Comparison of ENCODE assay signal across 28 cellular contexts in the genomic region with DNA sequence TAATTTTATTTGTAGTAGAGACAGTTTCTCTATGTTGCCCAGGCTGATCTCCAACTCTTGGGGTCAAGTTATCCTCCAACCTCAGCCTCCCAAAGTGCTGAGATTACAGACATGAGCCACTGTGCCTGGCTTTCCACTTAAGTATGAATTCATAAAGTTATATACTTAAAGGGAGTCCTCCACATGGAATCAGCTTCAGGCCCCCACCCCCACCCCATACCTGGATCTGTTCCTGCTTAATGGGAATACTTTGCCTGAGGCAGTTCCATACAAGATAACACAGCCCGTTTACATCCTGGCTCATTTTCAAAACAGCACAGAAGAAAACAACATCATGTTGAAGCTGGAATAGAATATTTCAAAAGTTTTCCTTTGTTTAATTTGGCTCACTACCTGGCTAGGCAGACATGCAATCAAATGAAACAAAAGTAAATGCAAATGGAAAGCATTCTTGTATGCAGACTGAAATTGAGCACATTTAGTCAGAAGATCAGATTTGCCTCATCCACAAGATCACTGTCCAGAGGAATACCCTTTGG.
DNase-seq lines count a peak whose midpoint lies in the region; ATAC-seq, FAIRE-seq and TF ChIP-seq lines count a peak whose summit lies in the region.
"Had no signal": no experiment of that assay in that cellular context is flagged by ENCODE, and none has a peak within 500 bp of the region (broad histone marks: within the 10 kb centered on the region; RNA-seq: fewer than 3 reads in every experiment).

No MANE protein-coding gene starts in this region.

- no peaks in the 10 kb centered on the region; the same call in 2 of the 3 replicates for H3K36me3 Mint-ChIP-seq in GM23338 (ENCODE audit: low read depth)
- H3K36me3 Mint-ChIP-seq in activated CD4-positive, alpha-beta T cell treated with anti-CD3 and anti-CD28 coated beads for 36 hours (ENCODE audit: low read depth): no peaks in the 10 kb centered on the region
- H3K36me3 Mint-ChIP-seq: activated CD8-positive, alpha-beta memory T cell treated with anti-CD3 and anti-CD28 coated beads, Interleukin-2, amount 10 ng/mL, durations not matched to agents 7 days and 5 days; activated naive CD4-positive, alpha-beta T cell treated with anti-CD3 and anti-CD28 coated beads, Interleukin-2, amount 10 ng/mL, durations not matched to agents 7 days and 5 days; CD4-positive, CD25-positive, alpha-beta regulatory T cell; IgD-negative memory B cell; stimulated activated effector memory CD8-positive, alpha-beta T cell treated with anti-CD3 and anti-CD28 coated beads, Interleukin-12 subunit alpha, Interleukin-12 subunit beta, amount 100 ng/mL, for 72 hours had no signal

- H3K9me2 ChIP-seq in GM23338 (ENCODE audit: insufficient read depth): 0 out of 2 replicates have a peak, but pooled peaks cover 6% of the 10 kb centered on the region
- H3K9me2 ChIP-seq: SK-N-SH had no signal

- DNase-seq in GM23338 (ENCODE audit: low spot score) (no peak), NCI-H69 (lab: John Stamatoyannopoulos, UW) (peak; percentile 90), endothelial cell of umbilical vein (ENCODE audit: low read depth, low spot score) (peak; percentile 6), trophoblast cell (no peak), putamen (ENCODE audit: low spot score) (no peak), SHP77 treated with DMSO at 0.1 percent for 48 hours (lab: John Stamatoyannopoulos, UW) (no peak)
- DNase-seq in activated CD4-positive, alpha-beta T cell treated with anti-CD3 and anti-CD28 coated beads for 36 hours: no peak
- DNase-seq: activated CD4-positive, alpha-beta T cell treated with anti-CD3 and anti-CD28 coated beads, Interleukin-2, amount 10 ng/mL, durations not matched to agents 7 days and 5 days; activated CD8-positive, alpha-beta memory T cell treated with anti-CD3 and anti-CD28 coated beads, Interleukin-2, amount 10 ng/mL, durations not matched to agents 7 days and 5 days; activated naive CD4-positive, alpha-beta T cell treated with anti-CD3 and anti-CD28 coated beads, Interleukin-2, amount 10 ng/mL, durations not matched to agents 7 days and 5 days; amygdala; caudate nucleus; CD4-positive, CD25-positive, alpha-beta regulatory T cell; dermis blood vessel endothelial cell; heart left ventricle; NCI-H1417 treated with DMSO at 0.1 percent for 48 hours; NCI-H2107; NCI-H524 treated with DMSO at 0.1 percent for 48 hours; nucleus accumbens; SK-N-SH; stimulated activated CD4-positive, alpha-beta T cell treated with anti-CD3 and anti-CD28 coated beads, Interleukin-2, amount 100 ng/mL, for 48 hours; T-helper 2 cell had no signal

- no peak overlapping the region for H2AFZ ChIP-seq in GM23338
- no peak overlapping the region for H2AFZ ChIP-seq in endothelial cell of umbilical vein (ENCODE audit: low read depth, low read length)
- no peak overlapping the region for H2AFZ ChIP-seq in trophoblast cell (ENCODE audit: insufficient read depth, low read length, poor library complexity)

- H2BK5ac ChIP-seq in trophoblast cell (ENCODE audit: low read depth, low read length, poor library complexity): no peak overlapping the region

- dilution Hi-C loops in endothelial cell of umbilical vein (cut with MboI; ENCODE audit: extremely low pct_ligation_motif_present, low sequenced_read_pairs): no loop called here

- TF ChIP-seq POLR2A in endothelial cell of umbilical vein (IDR thresholded peaks at IDR 0.05; ENCODE audit: low read depth, low read length): no peak

- peaks cover 80% of the 10 kb centered on the region for H3K79me2 ChIP-seq in GM23338 (replicated peaks; ENCODE audit: insufficient read depth)
- no peaks in the 10 kb centered on the region for H3K79me2 ChIP-seq in endothelial cell of umbilical vein (ENCODE audit: control insufficient read depth, insufficient read depth, low read length)
- no peaks in the 10 kb centered on the region for H3K79me2 ChIP-seq in trophoblast cell (ENCODE audit: control insufficient read depth, insufficient read depth, low read length, poor library complexity)

- H3K14ac ChIP-seq in trophoblast cell (ENCODE audit: low read length): no peak overlapping the region

- H3K4me2 ChIP-seq in GM23338 (peak overlapping the region; percentile 60), endothelial cell of umbilical vein (ENCODE audit: insufficient read depth, low read length) (no peak overlapping the region), trophoblast cell (ENCODE audit: low read length) (peak overlapping the region; percentile 5)
- H3K4me2 ChIP-seq: SK-N-SH, smooth muscle cell had no signal

- H3K27me3 ChIP-seq in GM23338 (ENCODE audit: insufficient read depth) (no peaks in the 10 kb centered on the region), endothelial cell of umbilical vein (ENCODE audit: control insufficient read depth in 2 of 2, insufficient read depth in 2 of 2, low read length in 2 of 2) (no peaks in the 10 kb centered on the region), trophoblast cell (ENCODE audit: insufficient read depth, low read length) (no peaks in the 10 kb centered on the region)
- H3K27me3 ChIP-seq: suprapubic skin had no signal

- no peak overlapping the region for H4K8ac ChIP-seq in trophoblast cell (ENCODE audit: low read depth, low read length)

- H3K4me1 Mint-ChIP-seq in GM23338: peaks cover 90% of the 10 kb centered on the region
- no peaks in the 10 kb centered on the region for H3K4me1 Mint-ChIP-seq in activated CD4-positive, alpha-beta T cell treated with anti-CD3 and anti-CD28 coated beads for 36 hours
- H3K4me1 Mint-ChIP-seq: activated CD4-positive, alpha-beta T cell treated with anti-CD3 and anti-CD28 coated beads, Interleukin-2, amount 10 ng/mL, durations not matched to agents 7 days and 5 days; activated CD8-positive, alpha-beta memory T cell treated with anti-CD3 and anti-CD28 coated beads, Interleukin-2, amount 10 ng/mL, durations not matched to agents 7 days and 5 days; activated naive CD4-positive, alpha-beta T cell treated with anti-CD3 and anti-CD28 coated beads, Interleukin-2, amount 10 ng/mL, durations not matched to agents 7 days and 5 days; CD4-positive, CD25-positive, alpha-beta regulatory T cell; IgD-negative memory B cell; stimulated activated effector memory CD8-positive, alpha-beta T cell treated with anti-CD3 and anti-CD28 coated beads, Interleukin-12 subunit alpha, Interleukin-12 subunit beta, amount 100 ng/mL, for 72 hours had no signal

- peaks cover 3% of the 10 kb centered on the region for H3K79me1 ChIP-seq in trophoblast cell (ENCODE audit: low read length)

- no peak overlapping the region for H2AK5ac ChIP-seq in trophoblast cell (ENCODE audit: low read length)

- H3K4me1 ChIP-seq in GM23338 (ENCODE audit: insufficient read depth) (peaks cover 89% of the 10 kb centered on the region), endothelial cell of umbilical vein (ENCODE audit: control insufficient read depth, extremely low read depth, insufficient read depth, low read length) (no peaks in the 10 kb centered on the region), trophoblast cell (ENCODE audit: control insufficient read depth in 1 of 2, insufficient read depth in 2 of 2, low read length in 2 of 2) (peaks cover 0 to 13% of the 10 kb centered on the region in 2 experiments)
- H3K4me1 ChIP-seq: heart left ventricle, suprapubic skin had no signal

- H3K36me3 ChIP-seq in GM23338 (ENCODE audit: insufficient read depth): no peaks in the 10 kb centered on the region
- no peaks in the 10 kb centered on the region for H3K36me3 ChIP-seq in endothelial cell of umbilical vein (ENCODE audit: control insufficient read depth in 2 of 2, extremely low read depth in 1 of 2, insufficient read depth in 2 of 2, low read length in 2 of 2)
- no peaks in the 10 kb centered on the region for H3K36me3 ChIP-seq in trophoblast cell (ENCODE audit: control insufficient read depth in 1 of 2, insufficient read depth in 2 of 2, low read length in 2 of 2)
- H3K36me3 ChIP-seq: heart left ventricle, suprapubic skin had no signal

- no peak overlapping the region for H3K4ac ChIP-seq in trophoblast cell (ENCODE audit: low read depth, low read length)

- H3K4me3 ChIP-seq in GM23338 (peak overlapping the region; percentile 26; the same call in 1 of the 2 replicates), endothelial cell of umbilical vein (replicated peaks in 1 of 3; ENCODE audit: insufficient read depth in 1 of 3, low read depth in 1 of 3, low read length in 3 of 3) (no peak overlapping the region), trophoblast cell (ENCODE audit: low read depth, low read length) (no peak overlapping the region)
- H3K4me3 ChIP-seq: heart left ventricle, smooth muscle cell, suprapubic skin had no signal

- no peaks in the 10 kb centered on the region for H3K9me1 ChIP-seq in endothelial cell of umbilical vein (replicated peaks; ENCODE audit: control insufficient read depth, extremely low read depth, insufficient read depth, low read length)

- no peak overlapping the region for H3K9ac ChIP-seq in endothelial cell of umbilical vein (replicated peaks; ENCODE audit: extremely low read depth, insufficient read depth, low read length)
- no peak overlapping the region for H3K9ac ChIP-seq in trophoblast cell (ENCODE audit: low read length)
- H3K9ac ChIP-seq: SK-N-SH had no signal

- no peak overlapping the region for H4K91ac ChIP-seq in trophoblast cell (ENCODE audit: low read depth, low read length)

- POLR2A ChIA-PET in endothelial cell of umbilical vein (lab: Charles Lee): no interaction called here
- POLR2A ChIA-PET in activated CD4-positive, alpha-beta T cell treated with anti-CD3 and anti-CD28 coated beads for 36 hours (lab: Charles Lee): no interaction called here

- H3K9me3 ChIP-seq in endothelial cell of umbilical vein (replicated peaks; ENCODE audit: control insufficient read depth, insufficient read depth, low read length) (no peaks in the 10 kb centered on the region), trophoblast cell (ENCODE audit: insufficient read depth, low read depth, low read length) (no peaks in the 10 kb centered on the region)
- H3K9me3 ChIP-seq: heart left ventricle, SK-N-SH, suprapubic skin had no signal

- WGBS in trophoblast cell (ENCODE audit: extremely low coverage, insufficient coverage, insufficient read length): no CpG with 5 or more reads among the region's 1 CpG

- intact Hi-C loops in endothelial cell of umbilical vein (cut with micrococcal nuclease): no loop called here
- intact Hi-C loops in activated CD4-positive, alpha-beta T cell treated with anti-CD3 and anti-CD28 coated beads for 36 hours (cut with DNase I, micrococcal nuclease): no loop called here

- H4K20me1 ChIP-seq in GM23338 (replicated peaks; ENCODE audit: insufficient read depth): no peaks in the 10 kb centered on the region
- H4K20me1 ChIP-seq in endothelial cell of umbilical vein (replicated peaks; ENCODE audit: control insufficient read depth, extremely low read depth, insufficient read depth, low read length): no peaks in the 10 kb centered on the region

- H3K27ac Mint-ChIP-seq in GM23338: peak overlapping the region; percentile 95
- H3K27ac Mint-ChIP-seq in activated CD4-positive, alpha-beta T cell treated with anti-CD3 and anti-CD28 coated beads for 36 hours: no peak overlapping the region
- H3K27ac Mint-ChIP-seq: activated CD4-positive, alpha-beta T cell treated with anti-CD3 and anti-CD28 coated beads, Interleukin-2, amount 10 ng/mL, durations not matched to agents 7 days and 5 days; activated CD8-positive, alpha-beta memory T cell treated with anti-CD3 and anti-CD28 coated beads, Interleukin-2, amount 10 ng/mL, durations not matched to agents 7 days and 5 days; activated naive CD4-positive, alpha-beta T cell treated with anti-CD3 and anti-CD28 coated beads, Interleukin-2, amount 10 ng/mL, durations not matched to agents 7 days and 5 days; CD4-positive, CD25-positive, alpha-beta regulatory T cell; IgD-negative memory B cell; stimulated activated effector memory CD8-positive, alpha-beta T cell treated with anti-CD3 and anti-CD28 coated beads, Interleukin-12 subunit alpha, Interleukin-12 subunit beta, amount 100 ng/mL, for 72 hours had no signal

- no peak for ATAC-seq in GM23338
- ATAC-seq in activated CD4-positive, alpha-beta T cell treated with anti-CD3 and anti-CD28 coated beads for 36 hours: no peak
- ATAC-seq: activated CD8-positive, alpha-beta memory T cell treated with anti-CD3 and anti-CD28 coated beads, Interleukin-2, amount 10 ng/mL, durations not matched to agents 7 days and 5 days; heart left ventricle; stimulated activated effector memory CD8-positive, alpha-beta T cell treated with anti-CD3 and anti-CD28 coated beads, Interleukin-12 subunit alpha, Interleukin-12 subunit beta, amount 100 ng/mL, for 72 hours had no signal

- H4K12ac ChIP-seq in trophoblast cell (ENCODE audit: low read depth, low read length): no peak overlapping the region

- H3K27ac ChIP-seq in GM23338 (ENCODE audit: low read depth) (peak overlapping the region; percentile 80), endothelial cell of umbilical vein (ENCODE audit: insufficient read depth, low read depth, low read length) (no peak overlapping the region), trophoblast cell (ENCODE audit: low read depth, low read length) (peak overlapping the region; percentile 73)
- H3K27ac ChIP-seq: heart left ventricle, suprapubic skin had no signal

- no peak overlapping the region for H3K23ac ChIP-seq in trophoblast cell (ENCODE audit: low read length)

- CTCF ChIA-PET in endothelial cell of umbilical vein (lab: Charles Lee): no interaction called here
- CTCF ChIA-PET in activated CD4-positive, alpha-beta T cell treated with anti-CD3 and anti-CD28 coated beads for 36 hours (lab: Charles Lee): no interaction called here

- TF ChIP-seq CTCF in GM23338 (conservative IDR thresholded peaks at IDR 0.05; ENCODE audit: low read depth in 2 of 2): no peak
- no peak for TF ChIP-seq CTCF in endothelial cell of umbilical vein (IDR thresholded peaks at IDR 0.05; ENCODE audit: extremely low read depth in 1 of 2, insufficient read depth in 1 of 2, low read depth in 1 of 2, low read length in 2 of 2)

- H3K27me3 Mint-ChIP-seq in GM23338 (ENCODE audit: insufficient read depth, low read depth, poor library complexity): peaks cover 14% of the 10 kb centered on the region
- H3K27me3 Mint-ChIP-seq in activated CD4-positive, alpha-beta T cell treated with anti-CD3 and anti-CD28 coated beads for 36 hours: peaks cover 4% of the 10 kb centered on the region
- H3K27me3 Mint-ChIP-seq: activated CD4-positive, alpha-beta T cell treated with anti-CD3 and anti-CD28 coated beads, Interleukin-2, amount 10 ng/mL, durations not matched to agents 7 days and 5 days; activated CD8-positive, alpha-beta memory T cell treated with anti-CD3 and anti-CD28 coated beads, Interleukin-2, amount 10 ng/mL, durations not matched to agents 7 days and 5 days; activated naive CD4-positive, alpha-beta T cell treated with anti-CD3 and anti-CD28 coated beads, Interleukin-2, amount 10 ng/mL, durations not matched to agents 7 days and 5 days; CD4-positive, CD25-positive, alpha-beta regulatory T cell; IgD-negative memory B cell had no signal

- no peak overlapping the region for H3K18ac ChIP-seq in trophoblast cell (ENCODE audit: low read length)

- H3K9me3 Mint-ChIP-seq in GM23338: no peaks in the 10 kb centered on the region
- no peaks in the 10 kb centered on the region for H3K9me3 Mint-ChIP-seq in activated CD4-positive, alpha-beta T cell treated with anti-CD3 and anti-CD28 coated beads for 36 hours (ENCODE audit: low read depth)
- H3K9me3 Mint-ChIP-seq: activated CD4-positive, alpha-beta T cell treated with anti-CD3 and anti-CD28 coated beads, Interleukin-2, amount 10 ng/mL, durations not matched to agents 7 days and 5 days had no signal

- no peaks in the 10 kb centered on the region; the same call in 1 of the 2 replicates for H3F3A ChIP-seq in GM23338 (replicated peaks; ENCODE audit: low read depth)

- H2BK12ac ChIP-seq in trophoblast cell (ENCODE audit: low read length): peak overlapping the region; percentile 27

- BruUV-seq in endothelial cell of umbilical vein (replicated peaks; lab: Mats Ljungman, UMichigan): no TSS peak

- H3K4me3 Mint-ChIP-seq in GM23338: peak overlapping the region; percentile 7; the same call in 1 of the 3 replicates
- H3K4me3 Mint-ChIP-seq in activated CD4-positive, alpha-beta T cell treated with anti-CD3 and anti-CD28 coated beads for 36 hours: no peak overlapping the region
- H3K4me3 Mint-ChIP-seq: activated CD4-positive, alpha-beta T cell treated with anti-CD3 and anti-CD28 coated beads, Interleukin-2, amount 10 ng/mL, durations not matched to agents 7 days and 5 days; activated CD8-positive, alpha-beta memory T cell treated with anti-CD3 and anti-CD28 coated beads, Interleukin-2, amount 10 ng/mL, durations not matched to agents 7 days and 5 days; activated naive CD4-positive, alpha-beta T cell treated with anti-CD3 and anti-CD28 coated beads, Interleukin-2, amount 10 ng/mL, durations not matched to agents 7 days and 5 days; CD4-positive, CD25-positive, alpha-beta regulatory T cell; IgD-negative memory B cell; stimulated activated effector memory CD8-positive, alpha-beta T cell treated with anti-CD3 and anti-CD28 coated beads, Interleukin-12 subunit alpha, Interleukin-12 subunit beta, amount 100 ng/mL, for 72 hours had no signal

- FAIRE-seq in endothelial cell of umbilical vein (lab: Jason Lieb, UNC): no peak
- FAIRE-seq: D721Med, GM12892 had no signal

- no peak overlapping the region for H2BK120ac ChIP-seq in trophoblast cell (ENCODE audit: insufficient read depth, low read length, poor library complexity)

Comparison
In these comparisons a context has a peak if more than half of its experiments do, and no peak if none do; other contexts are left out.
1. DNase-seq: peak in NCI-H69 (single experiment) and endothelial cell of umbilical vein (single experiment); none in GM23338 (single experiment), trophoblast cell (0 of 2), putamen (single experiment), activated CD4-positive, alpha-beta T cell treated with anti-CD3 and anti-CD28 coated beads for 36 hours (single experiment) and SHP77 treated with DMSO at 0.1 percent for 48 hours (single experiment).